In genomic region chr4:54400802-54401201, GRCh38 we compare ENCODE assay signal across 12 cellular contexts.
DNase-seq lines count a peak whose midpoint lies in the region; ATAC-seq and TF ChIP-seq lines count a peak whose summit lies in the region.
"Had no signal": no experiment of that assay in that cellular context is flagged by ENCODE, and none has a peak within 500 bp of the region (broad histone marks: within the 10 kb centered on the region; RNA-seq: fewer than 3 reads in every experiment).

No MANE protein-coding gene starts in this region.

- H3K36me3 Mint-ChIP-seq in activated naive CD4-positive, alpha-beta T cell treated with anti-CD3 and anti-CD28 coated beads, Interleukin-2, amount 10 ng/mL, durations not matched to agents 7 days and 5 days, result no peaks in the 10 kb centered on the region
- no peaks in the 10 kb centered on the region for H3K36me3 Mint-ChIP-seq in WTC11

- H3K27me3 ChIP-seq in A673 (replicated peaks; ENCODE audit: insufficient read depth, low read depth, low read length, poor library complexity), result no peaks in the 10 kb centered on the region
- H3K27me3 ChIP-seq in tibial artery, result no peaks in the 10 kb centered on the region
- H3K27me3 ChIP-seq: vagina had no signal

- BruUV-seq in A673 (replicated peaks; lab: Mats Ljungman, UMichigan), result no TSS peak

- H3K9me3 ChIP-seq in A673 (ENCODE audit: low read depth, low read length, poor library complexity, severe bottlenecking) (no peaks in the 10 kb centered on the region), tibial artery (no peaks in the 10 kb centered on the region)
- H3K9me3 ChIP-seq: lower lobe of right lung, vagina had no signal

- no peak overlapping the region for H3K27ac Mint-ChIP-seq in activated naive CD4-positive, alpha-beta T cell treated with anti-CD3 and anti-CD28 coated beads, Interleukin-2, amount 10 ng/mL, durations not matched to agents 7 days and 5 days
- no peak overlapping the region for H3K27ac Mint-ChIP-seq in WTC11
- H3K27ac Mint-ChIP-seq: H9 had no signal

- H3K4me1 ChIP-seq in A673 (ENCODE audit: insufficient read depth, low read length, poor library complexity, severe bottlenecking) (no peaks in the 10 kb centered on the region), tibial artery (no peaks in the 10 kb centered on the region)
- H3K4me1 ChIP-seq: lower lobe of right lung, vagina had no signal

- H3K27me3 Mint-ChIP-seq in activated naive CD4-positive, alpha-beta T cell treated with anti-CD3 and anti-CD28 coated beads, Interleukin-2, amount 10 ng/mL, durations not matched to agents 7 days and 5 days, result peaks cover 2% of the 10 kb centered on the region
- H3K27me3 Mint-ChIP-seq in WTC11 (ENCODE audit: low read depth), result no peaks in the 10 kb centered on the region

- H3K4me3 ChIP-seq in A673 (ENCODE audit: low read depth, low read length, poor library complexity, severe bottlenecking) (no peak overlapping the region), tibial artery (no peak overlapping the region)
- H3K4me3 ChIP-seq: lower lobe of right lung, vagina had no signal

- no peak overlapping the region for H3K27ac ChIP-seq in A673 (ENCODE audit: low read depth, low read length, poor library complexity, severe bottlenecking)
- no peak overlapping the region for H3K27ac ChIP-seq in tibial artery
- H3K27ac ChIP-seq: lower lobe of right lung, vagina had no signal

- intact Hi-C loops in A673 (cut with micrococcal nuclease; ENCODE audit: unreplicated experiment), result no loop called here
- intact Hi-C loops in tibial artery (cut with DNase I; ENCODE audit: low total_unique reads), result no loop called here

- DNase-seq in A673 (ENCODE audit: low spot score), result peak; percentile 32
- peak; percentile 36 for DNase-seq in HS-5 (ENCODE audit: low read depth)
- DNase-seq in astrocyte of the hippocampus (ENCODE audit: low read depth, low spot score), result peak; percentile 87
- DNase-seq in hypothalamus (lab: John Stamatoyannopoulos, UW), result peak in 29 of 51 donors; percentile 3 to 68 (median 20)
- no peak for DNase-seq in tibial artery
- DNase-seq in activated naive CD4-positive, alpha-beta T cell treated with anti-CD3 and anti-CD28 coated beads, Interleukin-2, amount 10 ng/mL, durations not matched to agents 7 days and 5 days, result no peak
- no peak for DNase-seq in WTC11 (ENCODE audit: low spot score)
- DNase-seq: H9, KG1, lower lobe of right lung had no signal

- no peak for TF ChIP-seq CTCF in A673 (conservative IDR thresholded peaks at IDR 0.05; ENCODE audit: low read depth, low read length)
- no peak for TF ChIP-seq CTCF in tibial artery (IDR thresholded peaks at IDR 0.05)
- TF ChIP-seq CTCF in WTC11 (IDR thresholded peaks at IDR 0.05), result no peak

- ATAC-seq in WTC11 (no peak), HG02970 (IDR thresholded peaks at IDR 0.05; ENCODE audit: low FRiP score, unreplicated experiment) (no peak)

- H3K36me3 ChIP-seq in A673 (ENCODE audit: insufficient read depth, low read length, poor library complexity, severe bottlenecking) (no peaks in the 10 kb centered on the region), tibial artery (no peaks in the 10 kb centered on the region)
- H3K36me3 ChIP-seq: lower lobe of right lung, vagina had no signal

- POLR2A ChIA-PET in A673 (lab: Charles Lee; ENCODE audit: low non-redundant PET), result no interaction called here
- POLR2A ChIA-PET in WTC11 (lab: Charles Lee), result no interaction called here

- H3K9me3 Mint-ChIP-seq in activated naive CD4-positive, alpha-beta T cell treated with anti-CD3 and anti-CD28 coated beads, Interleukin-2, amount 10 ng/mL, durations not matched to agents 7 days and 5 days, result no peaks in the 10 kb centered on the region
- peaks cover 11% of the 10 kb centered on the region for H3K9me3 Mint-ChIP-seq in WTC11
- H3K9me3 Mint-ChIP-seq: H9 had no signal

- no peak overlapping the region for H3K4me3 Mint-ChIP-seq in activated naive CD4-positive, alpha-beta T cell treated with anti-CD3 and anti-CD28 coated beads, Interleukin-2, amount 10 ng/mL, durations not matched to agents 7 days and 5 days
- H3K4me3 Mint-ChIP-seq in WTC11, result no peak overlapping the region
- H3K4me3 Mint-ChIP-seq: H9 had no signal

- CTCF ChIA-PET in A673 (lab: Charles Lee) (no interaction called here), WTC11 (lab: Charles Lee) (no interaction called here)
- CTCF ChIA-PET in activated naive CD4-positive, alpha-beta T cell treated with anti-CD3 and anti-CD28 coated beads, Interleukin-2, amount 10 ng/mL, durations not matched to agents 7 days and 5 days (lab: Charles Lee), result no interaction called here

- H3K4me1 Mint-ChIP-seq in activated naive CD4-positive, alpha-beta T cell treated with anti-CD3 and anti-CD28 coated beads, Interleukin-2, amount 10 ng/mL, durations not matched to agents 7 days and 5 days, result no peaks in the 10 kb centered on the region
- peaks cover 4% of the 10 kb centered on the region; the same call in 1 of the 2 replicates for H3K4me1 Mint-ChIP-seq in WTC11

TF ChIP-seq in WTC11, 78 proteins besides CTCF, POLR2A, EP300 and RAD21 (continues in another document):
- TF ChIP-seq, protein P1, sequence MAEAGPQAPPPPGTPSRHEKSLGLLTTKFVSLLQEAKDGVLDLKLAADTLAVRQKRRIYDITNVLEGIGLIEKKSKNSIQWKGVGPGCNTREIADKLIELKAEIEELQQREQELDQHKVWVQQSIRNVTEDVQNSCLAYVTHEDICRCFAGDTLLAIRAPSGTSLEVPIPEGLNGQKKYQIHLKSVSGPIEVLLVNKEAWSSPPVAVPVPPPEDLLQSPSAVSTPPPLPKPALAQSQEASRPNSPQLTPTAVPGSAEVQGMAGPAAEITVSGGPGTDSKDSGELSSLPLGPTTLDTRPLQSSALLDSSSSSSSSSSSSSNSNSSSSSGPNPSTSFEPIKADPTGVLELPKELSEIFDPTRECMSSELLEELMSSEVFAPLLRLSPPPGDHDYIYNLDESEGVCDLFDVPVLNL (CRISPR knock-in tag; IDR thresholded peaks at IDR 0.05; ENCODE audit: borderline replicate concordance, low read depth), result no peak
- no peak for TF ChIP-seq ZNF671 (CRISPR knock-in tag; IDR thresholded peaks at IDR 0.05)
- no peak for TF ChIP-seq GRHL2 (CRISPR knock-in tag; IDR thresholded peaks at IDR 0.05; ENCODE audit: insufficient replicate concordance, severe bottlenecking)
- no peak for TF ChIP-seq ATF3 (CRISPR knock-in tag; conservative IDR thresholded peaks at IDR 0.05)
- no peak for TF ChIP-seq KAT7 (CRISPR knock-in tag; IDR thresholded peaks at IDR 0.05; ENCODE audit: borderline replicate concordance)
- TF ChIP-seq ZNF396 (CRISPR knock-in tag; IDR thresholded peaks at IDR 0.05; ENCODE audit: borderline replicate concordance), result no peak
- no peak for TF ChIP-seq TEAD1 (CRISPR knock-in tag; IDR thresholded peaks at IDR 0.05)
- no peak for TF ChIP-seq MAX (CRISPR knock-in tag; IDR thresholded peaks at IDR 0.05)
- no peak for TF ChIP-seq ESRRA (CRISPR knock-in tag; IDR thresholded peaks at IDR 0.05; ENCODE audit: borderline replicate concordance)
- no peak for TF ChIP-seq HMGA2 (CRISPR knock-in tag; IDR thresholded peaks at IDR 0.05)
- TF ChIP-seq USF1 (CRISPR knock-in tag; IDR thresholded peaks at IDR 0.05), result no peak
- TF ChIP-seq IRF2 (CRISPR knock-in tag; IDR thresholded peaks at IDR 0.05; ENCODE audit: borderline replicate concordance, low read depth), result no peak
- TF ChIP-seq, protein P2, sequence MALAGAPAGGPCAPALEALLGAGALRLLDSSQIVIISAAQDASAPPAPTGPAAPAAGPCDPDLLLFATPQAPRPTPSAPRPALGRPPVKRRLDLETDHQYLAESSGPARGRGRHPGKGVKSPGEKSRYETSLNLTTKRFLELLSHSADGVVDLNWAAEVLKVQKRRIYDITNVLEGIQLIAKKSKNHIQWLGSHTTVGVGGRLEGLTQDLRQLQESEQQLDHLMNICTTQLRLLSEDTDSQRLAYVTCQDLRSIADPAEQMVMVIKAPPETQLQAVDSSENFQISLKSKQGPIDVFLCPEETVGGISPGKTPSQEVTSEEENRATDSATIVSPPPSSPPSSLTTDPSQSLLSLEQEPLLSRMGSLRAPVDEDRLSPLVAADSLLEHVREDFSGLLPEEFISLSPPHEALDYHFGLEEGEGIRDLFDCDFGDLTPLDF (CRISPR knock-in tag; IDR thresholded peaks at IDR 0.05), result no peak
- no peak for TF ChIP-seq ZBTB21 (CRISPR knock-in tag; IDR thresholded peaks at IDR 0.05; ENCODE audit: borderline replicate concordance)
- TF ChIP-seq JAZF1 (CRISPR knock-in tag; IDR thresholded peaks at IDR 0.05), result no peak
- no peak for TF ChIP-seq TCF7 (CRISPR knock-in tag; IDR thresholded peaks at IDR 0.05; ENCODE audit: low read depth)
- no peak for TF ChIP-seq GABPB1 (CRISPR knock-in tag; IDR thresholded peaks at IDR 0.05)
- no peak for TF ChIP-seq ZNF425 (CRISPR knock-in tag; conservative IDR thresholded peaks at IDR 0.05)

Comparison
In these comparisons a context has a peak if more than half of its experiments do, and no peak if none do; other contexts are left out.
1. DNase-seq: peak in A673 (single experiment), HS-5 (single experiment), astrocyte of the hippocampus (single experiment) and hypothalamus (29 of 51); none in tibial artery (0 of 2), activated naive CD4-positive, alpha-beta T cell treated with anti-CD3 and anti-CD28 coated beads, Interleukin-2, amount 10 ng/mL, durations not matched to agents 7 days and 5 days (single experiment) and WTC11 (single experiment).